1 cellular context compared by ENCODE assay signal in the genomic region with DNA sequence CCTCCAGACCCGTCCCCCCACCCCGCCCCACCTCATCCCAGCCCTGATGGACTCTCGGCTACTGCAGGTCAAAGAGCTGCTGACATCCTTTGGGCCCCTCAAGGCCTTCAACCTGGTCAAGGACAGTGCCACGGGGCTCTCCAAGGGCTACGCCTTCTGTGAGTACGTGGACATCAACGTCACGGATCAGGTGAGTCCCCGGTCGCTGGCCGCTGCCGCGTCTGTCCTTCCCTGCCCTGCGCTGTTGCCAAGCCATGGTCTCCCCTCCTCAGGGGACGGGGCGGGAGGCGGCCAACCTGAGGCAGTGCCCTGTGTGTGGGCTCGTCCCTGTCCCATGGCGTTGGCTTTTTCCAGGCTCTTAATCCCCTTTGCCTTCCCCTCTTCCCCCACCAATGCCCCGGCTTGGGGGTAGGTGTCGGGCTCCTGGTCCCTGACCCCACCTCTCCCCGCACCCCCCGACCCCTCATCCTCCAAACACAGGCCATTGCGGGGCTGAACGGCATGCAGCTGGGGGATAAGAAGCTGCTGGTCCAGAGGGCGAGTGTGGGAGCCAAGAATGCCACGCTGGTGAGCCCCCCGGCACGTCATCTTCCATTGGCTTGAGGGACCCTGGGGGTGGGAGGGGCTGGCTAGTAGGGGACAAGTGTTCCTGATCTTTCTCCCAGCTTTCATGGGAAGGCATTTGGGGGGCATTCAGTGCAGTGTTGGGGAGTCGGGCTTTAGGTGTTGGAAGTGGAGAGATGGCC.
TF ChIP-seq lines count a peak whose summit lies in the region.

No MANE protein-coding gene starts in this region.

TF ChIP-seq in endothelial cell of umbilical vein, 7 proteins besides CTCF, POLR2A, EP300 and RAD21:
- no peak for TF ChIP-seq POLR2AphosphoS5 (IDR thresholded peaks at IDR 0.05; ENCODE audit: insufficient read depth, low read depth, low read length)
TF ChIP-seq in endothelial cell of umbilical vein: peak in this region for 0.
